In genomic region chr11:66112041-66112491, GRCh38 we compare ENCODE assay signal across 9 cellular contexts. TPM values are rescaled to one million over a fixed set of nuclear protein-coding genes. Genes with fewer than 3 reads are reported as not detected.
DNase-seq lines count a peak whose midpoint lies in the region; ATAC-seq and TF ChIP-seq lines count a peak whose summit lies in the region.
"Had no signal": no experiment of that assay in that cellular context is flagged by ENCODE, and none has a peak within 500 bp of the region (broad histone marks: within the 10 kb centered on the region; RNA-seq: fewer than 3 reads in every experiment).

No MANE protein-coding gene starts in this region.

- peak overlapping the region; percentile 88 for H3K27ac Mint-ChIP-seq in activated T-cell treated with anti-CD3 and anti-CD28 coated beads, Interleukin-2, amount 50 U/mL, for 24 hours
- H3K27ac Mint-ChIP-seq in stimulated activated naive B cell treated with anti-CD40 and anti-IgM and Interleukin-4, amounts not matched to agents 10 μg/mL and 1 μg/mL and 100 μg/mL, for 72 hours, result peak overlapping the region; percentile 93

- intact Hi-C loops in heart right ventricle (cut with DNase I), result no loop called here
- intact Hi-C loops in sigmoid colon (cut with DNase I), result no loop called here

- ATAC-seq in activated T-cell treated with anti-CD3 and anti-CD28 coated beads, Interleukin-2, amount 50 U/mL, for 4 hours, result no peak
- ATAC-seq in heart right ventricle (peak in 4 of 8 donors; percentile 24 to 53 (median 38)), GM19324 (IDR thresholded peaks at IDR 0.05; ENCODE audit: low FRiP score, unreplicated experiment) (no peak)
- no peak for ATAC-seq in stimulated activated naive B cell treated with anti-CD40 and anti-IgM and Interleukin-4, amounts not matched to agents 10 μg/mL and 1 μg/mL and 100 μg/mL, for 72 hours (replicated peaks)

- TF ChIP-seq CTCF in heart right ventricle (IDR thresholded peaks at IDR 0.05) (no peak), BE2C (IDR thresholded peaks at IDR 0.05; ENCODE audit: low read depth, low read length) (no peak), sigmoid colon (IDR thresholded peaks at IDR 0.05) (no peak)

- peaks cover 98% of the 10 kb centered on the region for H3K4me1 Mint-ChIP-seq in activated T-cell treated with anti-CD3 and anti-CD28 coated beads, Interleukin-2, amount 50 U/mL, for 24 hours (ENCODE audit: low read depth)
- peaks cover 94% of the 10 kb centered on the region for H3K4me1 Mint-ChIP-seq in activated T-cell treated with anti-CD3 and anti-CD28 coated beads, Interleukin-2, amount 50 U/mL, for 4 hours (ENCODE audit: low read depth)
- H3K4me1 Mint-ChIP-seq in stimulated activated naive B cell treated with anti-CD40 and anti-IgM and Interleukin-4, amounts not matched to agents 10 μg/mL and 1 μg/mL and 100 μg/mL, for 72 hours, result peaks cover 58 to 89% of the 10 kb centered on the region in 2 donors

- H3K36me3 Mint-ChIP-seq in activated T-cell treated with anti-CD3 and anti-CD28 coated beads, Interleukin-2, amount 50 U/mL, for 24 hours (ENCODE audit: low read depth), result peaks cover 15% of the 10 kb centered on the region
- H3K36me3 Mint-ChIP-seq in activated T-cell treated with anti-CD3 and anti-CD28 coated beads, Interleukin-2, amount 50 U/mL, for 4 hours (ENCODE audit: insufficient read depth), result peaks cover 9% of the 10 kb centered on the region
- H3K36me3 Mint-ChIP-seq in stimulated activated naive B cell treated with anti-CD40 and anti-IgM and Interleukin-4, amounts not matched to agents 10 μg/mL and 1 μg/mL and 100 μg/mL, for 72 hours, result peaks cover 15 to 17% of the 10 kb centered on the region in 2 donors

- no peaks in the 10 kb centered on the region for H3K9me3 Mint-ChIP-seq in activated T-cell treated with anti-CD3 and anti-CD28 coated beads, Interleukin-2, amount 50 U/mL, for 24 hours
- no peaks in the 10 kb centered on the region for H3K9me3 Mint-ChIP-seq in activated T-cell treated with anti-CD3 and anti-CD28 coated beads, Interleukin-2, amount 50 U/mL, for 4 hours
- H3K9me3 Mint-ChIP-seq in stimulated activated naive B cell treated with anti-CD40 and anti-IgM and Interleukin-4, amounts not matched to agents 10 μg/mL and 1 μg/mL and 100 μg/mL, for 72 hours, result peaks cover 0 to 1% of the 10 kb centered on the region in 2 donors
- H3K9me3 Mint-ChIP-seq: neural crest cell had no signal

- no peak for DNase-seq in activated T-cell treated with anti-CD3 and anti-CD28 coated beads, Interleukin-2, amount 50 U/mL, for 24 hours
- no peak for DNase-seq in activated T-cell treated with anti-CD3 and anti-CD28 coated beads, Interleukin-2, amount 50 U/mL, for 4 hours
- DNase-seq in SJSA1 (ENCODE audit: low read depth in 1 of 2, low spot score in 2 of 2), result no peak
- no peak for DNase-seq in heart right ventricle
- no peak for DNase-seq in stimulated activated naive B cell treated with anti-CD40 and anti-IgM and Interleukin-4, amounts not matched to agents 10 μg/mL and 1 μg/mL and 100 μg/mL, for 72 hours
- no peak for DNase-seq in BE2C
- DNase-seq in sigmoid colon, result no peak

- WGBS in heart right ventricle, 2 donors, result 67 to 69% methylated on average over 9 of the region's 9 CpGs
- WGBS in sigmoid colon, 2 donors, result 79 to 91% methylated on average over 9 of the region's 9 CpGs

- H3K27me3 Mint-ChIP-seq in activated T-cell treated with anti-CD3 and anti-CD28 coated beads, Interleukin-2, amount 50 U/mL, for 24 hours, result no peaks in the 10 kb centered on the region
- no peaks in the 10 kb centered on the region for H3K27me3 Mint-ChIP-seq in activated T-cell treated with anti-CD3 and anti-CD28 coated beads, Interleukin-2, amount 50 U/mL, for 4 hours (ENCODE audit: low read depth)
- no peaks in the 10 kb centered on the region for H3K27me3 Mint-ChIP-seq in stimulated activated naive B cell treated with anti-CD40 and anti-IgM and Interleukin-4, amounts not matched to agents 10 μg/mL and 1 μg/mL and 100 μg/mL, for 72 hours

- H3K27ac ChIP-seq in SJSA1 (peak overlapping the region; percentile 68), heart right ventricle (peak overlapping the region in 6 of 10 donors; percentile 11 to 63 (median 26)), sigmoid colon (peak overlapping the region in 1 of 4 donors; percentile 39)

- H3K4me1 ChIP-seq in SJSA1 (replicated peaks) (peaks cover 65% of the 10 kb centered on the region), heart right ventricle (peaks cover 0 to 86% (median 50%) of the 10 kb centered on the region in 9 donors), BE2C (peaks cover 10% of the 10 kb centered on the region), sigmoid colon (peaks cover 0 to 26% (median 22%) of the 10 kb centered on the region in 4 donors)

- no peak overlapping the region for H3K4me3 Mint-ChIP-seq in activated T-cell treated with anti-CD3 and anti-CD28 coated beads, Interleukin-2, amount 50 U/mL, for 24 hours
- H3K4me3 Mint-ChIP-seq in activated T-cell treated with anti-CD3 and anti-CD28 coated beads, Interleukin-2, amount 50 U/mL, for 4 hours, result no peak overlapping the region
- peak overlapping the region; percentile 0 to 60 for H3K4me3 Mint-ChIP-seq in stimulated activated naive B cell treated with anti-CD40 and anti-IgM and Interleukin-4, amounts not matched to agents 10 μg/mL and 1 μg/mL and 100 μg/mL, for 72 hours
- H3K4me3 Mint-ChIP-seq: neural crest cell had no signal

- H3K9me3 ChIP-seq in SJSA1 (replicated peaks) (no peaks in the 10 kb centered on the region), heart right ventricle (no peaks in the 10 kb centered on the region), BE2C (no peaks in the 10 kb centered on the region), sigmoid colon (no peaks in the 10 kb centered on the region)

- TF ChIP-seq EP300 in sigmoid colon (IDR thresholded peaks at IDR 0.05), result no peak

- H3K36me3 ChIP-seq in SJSA1, result peaks cover 2% of the 10 kb centered on the region
- H3K36me3 ChIP-seq in heart right ventricle, result peaks cover 0 to 6% (median 0%) of the 10 kb centered on the region in 9 donors
- H3K36me3 ChIP-seq in BE2C, result no peaks in the 10 kb centered on the region
- H3K36me3 ChIP-seq in sigmoid colon, result no peaks in the 10 kb centered on the region

- H3K27me3 ChIP-seq in SJSA1 (replicated peaks), result no peaks in the 10 kb centered on the region
- H3K27me3 ChIP-seq in heart right ventricle, result no peaks in the 10 kb centered on the region
- H3K27me3 ChIP-seq in BE2C, result no peaks in the 10 kb centered on the region
- no peaks in the 10 kb centered on the region for H3K27me3 ChIP-seq in sigmoid colon

- H3K4me3 ChIP-seq in SJSA1 (no peak overlapping the region), heart right ventricle (no peak overlapping the region), BE2C (ENCODE audit: low read depth, low read length) (no peak overlapping the region), sigmoid colon (no peak overlapping the region)

- no peak for TF ChIP-seq POLR2A in sigmoid colon (IDR thresholded peaks at IDR 0.05)

RNA-seq across cellular contexts. Expression of gene PACS1, which starts 42.0 kb away (rescaled TPM):
- 10 to 100 TPM; 43.4 to 46.3 (median 44.8) TPM for total RNA-seq in activated T-cell treated with anti-CD3 and anti-CD28 coated beads, Interleukin-2, amount 50 U/mL, for 4 hours
- 28.5 and 37.1 TPM in 2 replicates for total RNA-seq in SJSA1 (2014; rRNA removed; shearing (Covaris generic))
- total RNA-seq in heart right ventricle (100 to 1,000 TPM in 4 of 10 donors, 10 to 100 TPM in 6; 50.0 to 121 (median 81.9) TPM), sigmoid colon (10 to 100 TPM; 16.3 to 75.9 (median 26.5) TPM)
- polyA plus RNA-seq in heart right ventricle (10 to 100 TPM; 24.1 to 28.2 TPM), sigmoid colon (10 to 100 TPM in 1 of 3 donors, 1 to 10 TPM in 2; 2.1 to 28.0 (median 5.4) TPM)
- polyA plus RNA-seq in BE2C (2012; ENCODE audit: insufficient read depth, insufficient read length, low read depth), result 14.9 TPM

RNA-seq across cellular contexts. Expression of gene SF3B2, which starts 59.9 kb away (rescaled TPM):
- total RNA-seq in activated T-cell treated with anti-CD3 and anti-CD28 coated beads, Interleukin-2, amount 50 U/mL, for 4 hours, result 100 to 1,000 TPM; 368 to 384 (median 376) TPM
- total RNA-seq in SJSA1 (2014; rRNA removed; shearing (Covaris generic)), result 334 and 353 TPM in 2 replicates
- total RNA-seq in heart right ventricle (10 to 100 TPM; 62.0 to 89.8 (median 72.7) TPM), sigmoid colon (100 to 1,000 TPM in 2 of 4 donors, 10 to 100 TPM in 2; 75.5 to 122 (median 102) TPM)
- polyA plus RNA-seq in heart right ventricle (10 to 100 TPM; 46.5 to 94.9 TPM), sigmoid colon (100 to 1,000 TPM in 1 of 3 donors, 10 to 100 TPM in 2; 71.7 to 119 (median 91.9) TPM)
- polyA plus RNA-seq in BE2C (2012; ENCODE audit: insufficient read depth, insufficient read length, low read depth), result 410 TPM

Comparison
In these comparisons a context has a peak if more than half of its experiments do, and no peak if none do; other contexts are left out.
1. H3K4me3 Mint-ChIP-seq: peak in stimulated activated naive B cell treated with anti-CD40 and anti-IgM and Interleukin-4, amounts not matched to agents 10 μg/mL and 1 μg/mL and 100 μg/mL, for 72 hours (2 of 2); none in activated T-cell treated with anti-CD3 and anti-CD28 coated beads, Interleukin-2, amount 50 U/mL, for 24 hours (single experiment) and activated T-cell treated with anti-CD3 and anti-CD28 coated beads, Interleukin-2, amount 50 U/mL, for 4 hours (single experiment).